29 cellular contexts compared by ENCODE assay signal in genomic region chr10:20922461-20922860, GRCh38.
"Had no signal": no experiment of that assay in that cellular context is flagged by ENCODE, and none has a peak within 500 bp of the region (broad histone marks: within the 10 kb centered on the region; RNA-seq: fewer than 3 reads in every experiment).

No MANE protein-coding gene starts in this region.

- H3K4me3 Mint-ChIP-seq: activated naive CD8-positive, alpha-beta T cell; stimulated activated memory B cell treated with anti-CD40 and anti-IgM and Interleukin-4, amounts not matched to agents 10 μg/mL and 1 μg/mL and 100 μg/mL, for 72 hours; stimulated activated naive CD8-positive, alpha-beta T cell treated with anti-CD3 and anti-CD28 coated beads, Interleukin-15, amount 100 ng/mL, for 72 hours had no signal

- H3K36me3 Mint-ChIP-seq: activated naive CD8-positive, alpha-beta T cell; stimulated activated memory B cell treated with anti-CD40 and anti-IgM and Interleukin-4, amounts not matched to agents 10 μg/mL and 1 μg/mL and 100 μg/mL, for 72 hours had no signal

- H3K9me3 Mint-ChIP-seq: stimulated activated memory B cell treated with anti-CD40 and anti-IgM and Interleukin-4, amounts not matched to agents 10 μg/mL and 1 μg/mL and 100 μg/mL, for 72 hours; stimulated activated naive CD8-positive, alpha-beta T cell treated with anti-CD3 and anti-CD28 coated beads, Interleukin-15, amount 100 ng/mL, for 72 hours had no signal

- H3K27ac ChIP-seq: coronary artery, gastroesophageal sphincter, pancreas, psoas muscle, right atrium auricular region, upper lobe of left lung, WERI-Rb-1 had no signal

- H3K4me1 Mint-ChIP-seq: stimulated activated memory B cell treated with anti-CD40 and anti-IgM and Interleukin-4, amounts not matched to agents 10 μg/mL and 1 μg/mL and 100 μg/mL, for 72 hours; stimulated activated naive CD8-positive, alpha-beta T cell treated with anti-CD3 and anti-CD28 coated beads, Interleukin-15, amount 100 ng/mL, for 72 hours had no signal

- H3K36me3 ChIP-seq: gastroesophageal sphincter, pancreas, right atrium auricular region, upper lobe of left lung, WERI-Rb-1 had no signal

- H3K9me3 ChIP-seq: gastroesophageal sphincter, pancreas, psoas muscle, right atrium auricular region, upper lobe of left lung had no signal

- H3K27ac Mint-ChIP-seq: activated naive CD8-positive, alpha-beta T cell; stimulated activated memory B cell treated with anti-CD40 and anti-IgM and Interleukin-4, amounts not matched to agents 10 μg/mL and 1 μg/mL and 100 μg/mL, for 72 hours; stimulated activated naive CD8-positive, alpha-beta T cell treated with anti-CD3 and anti-CD28 coated beads, Interleukin-15, amount 100 ng/mL, for 72 hours had no signal

- H3K27me3 Mint-ChIP-seq: activated naive CD8-positive, alpha-beta T cell; stimulated activated naive CD8-positive, alpha-beta T cell treated with anti-CD3 and anti-CD28 coated beads, Interleukin-15, amount 100 ng/mL, for 72 hours had no signal

- H3K4me2 ChIP-seq: smooth muscle cell had no signal

- ATAC-seq: activated CD4-positive, CD25-positive, alpha-beta regulatory T cell treated with anti-CD3 and anti-CD28 coated beads, Interleukin-2, amount 50 U/mL, for 24 hours; gastroesophageal sphincter; left colon; pancreas; psoas muscle; stimulated activated memory B cell treated with anti-CD40 and anti-IgM and Interleukin-4, amounts not matched to agents 10 μg/mL and 1 μg/mL and 100 μg/mL, for 72 hours; stimulated activated naive CD8-positive, alpha-beta T cell treated with anti-CD3 and anti-CD28 coated beads, Interleukin-15, amount 100 ng/mL, for 72 hours had no signal

- DNase-seq: activated CD4-positive, alpha-beta T cell treated with anti-CD3 and anti-CD28 coated beads for 48 hours; activated CD4-positive, alpha-beta T cell treated with anti-CD3 and anti-CD28 coated beads, Interleukin-2, amount 50 U/mL, for 48 hours; activated CD8-positive, alpha-beta memory T cell treated with anti-CD3 and anti-CD28 coated beads for 24 hours; activated effector memory CD4-positive, alpha-beta T cell treated with Interleukin-2 at 50 U/mL for 16 hours; activated naive CD4-positive, alpha-beta T cell treated with Interleukin-2 at 50 U/mL for 16 hours; effector memory CD4-positive, alpha-beta T cell; erythroblast; head of caudate nucleus; hippocampal formation; left colon; mammary epithelial cell; nucleus accumbens; pancreas; psoas muscle; stimulated activated CD4-positive, alpha-beta T cell treated with anti-CD3 and anti-CD28 coated beads, Interleukin-1b, Interleukin-23, amount 100 ng/mL, for 48 hours; stimulated activated CD4-positive, alpha-beta T cell treated with anti-CD3 and anti-CD28 coated beads, Interleukin-4, amount 100 ng/mL, for 4 hours; stimulated activated CD8-positive, alpha-beta memory T cell treated with anti-CD3 and anti-CD28 coated beads, Interleukin-4, amount 100 ng/mL, for 48 hours; stimulated activated naive CD8-positive, alpha-beta T cell treated with anti-CD3 and anti-CD28 coated beads, Interleukin-15, amount 100 ng/mL, for 72 hours; T1000; upper lobe of left lung; WERI-Rb-1 had no signal

- H3K27me3 ChIP-seq: dorsolateral prefrontal cortex, gastroesophageal sphincter, pancreas, right atrium auricular region, upper lobe of left lung had no signal

- H3K4me1 ChIP-seq: gastroesophageal sphincter, pancreas, psoas muscle, right atrium auricular region, upper lobe of left lung had no signal

- H3K4me3 ChIP-seq: coronary artery, dorsolateral prefrontal cortex, gastroesophageal sphincter, pancreas, psoas muscle, right atrium auricular region, smooth muscle cell, upper lobe of left lung had no signal
